In genomic region chr2:61510674-61511671, GRCh38 we compare ENCODE assay signal across 1 cellular context.
TF ChIP-seq lines count a peak whose summit lies in the region.

No MANE protein-coding gene starts in this region.

TF ChIP-seq in IMR-90, 13 proteins besides CTCF, POLR2A, EP300 and RAD21 (continued from another document):
- TF ChIP-seq USF2 (IDR thresholded peaks at IDR 0.05; ENCODE audit: low read depth, low read length) (no peak), RCOR1 (IDR thresholded peaks at IDR 0.05; ENCODE audit: insufficient replicate concordance, low read length) (no peak), MAZ (IDR thresholded peaks at IDR 0.05; ENCODE audit: borderline replicate concordance, low read depth, low read length) (no peak), CHD1 (IDR thresholded peaks at IDR 0.05; ENCODE audit: low read depth, low read length) (no peak), NFE2L2 (IDR thresholded peaks at IDR 0.05; ENCODE audit: low read depth, low read length) (no peak), MXI1 (IDR thresholded peaks at IDR 0.05; ENCODE audit: borderline replicate concordance, low read depth, low read length) (no peak), MAFK (IDR thresholded peaks at IDR 0.05; ENCODE audit: low read depth, low read length) (no peak), FOS (IDR thresholded peaks at IDR 0.05; ENCODE audit: low read depth, low read length) (no peak), BHLHE40 (IDR thresholded peaks at IDR 0.05; ENCODE audit: low read depth, low read length) (no peak), RFX5 (IDR thresholded peaks at IDR 0.05; ENCODE audit: low read depth, low read length) (no peak)
